In the genomic region with DNA sequence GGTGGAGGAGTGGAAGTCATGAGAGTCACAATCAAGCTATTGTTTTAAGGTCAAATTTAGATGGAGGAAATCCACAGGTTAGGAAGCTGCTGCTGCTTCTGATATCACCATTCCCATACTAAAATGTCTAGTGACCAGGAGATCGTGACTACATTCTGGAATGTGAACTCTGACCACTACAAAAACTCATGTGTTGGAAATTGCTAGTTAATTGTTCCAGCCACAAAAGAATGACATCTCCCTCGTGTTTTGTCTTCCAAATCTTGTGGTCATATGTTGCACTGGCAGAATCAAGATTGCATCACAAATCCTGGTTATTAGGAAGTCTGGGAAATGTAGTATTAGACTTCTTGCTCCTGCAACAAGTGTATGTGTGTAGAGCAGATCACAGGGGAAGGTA, we compare ENCODE assay signal across 14 cellular contexts.
DNase-seq lines count a peak whose midpoint lies in the region; ATAC-seq and TF ChIP-seq lines count a peak whose summit lies in the region.
"Had no signal": no experiment of that assay in that cellular context is flagged by ENCODE, and none has a peak within 500 bp of the region (broad histone marks: within the 10 kb centered on the region; RNA-seq: fewer than 3 reads in every experiment).

No MANE protein-coding gene starts in this region.

- H3K4me1 Mint-ChIP-seq in Caco-2 (ENCODE audit: low read depth, unreplicated experiment): peaks cover 9% of the 10 kb centered on the region
- H3K4me1 Mint-ChIP-seq: stimulated activated naive CD8-positive, alpha-beta T cell treated with anti-CD3 and anti-CD28 coated beads, Interleukin-15, amount 100 ng/mL, for 72 hours had no signal

- TF ChIP-seq CTCF in Caco-2 (IDR thresholded peaks at IDR 0.05; ENCODE audit: insufficient read depth in 1 of 2, low read depth in 1 of 2, low read length in 1 of 2, severe bottlenecking in 1 of 2, unreplicated experiment in 1 of 2): no peak
- no peak for TF ChIP-seq CTCF in coronary artery (IDR thresholded peaks at IDR 0.05)

- 0 out of 2 replicates have a peak, but pooled peaks cover 3% of the 10 kb centered on the region for H3K4me1 ChIP-seq in Caco-2

- H3K9me3 Mint-ChIP-seq in Caco-2 (ENCODE audit: unreplicated experiment): peaks cover 28% of the 10 kb centered on the region
- H3K9me3 Mint-ChIP-seq: activated T-helper 2 cell treated with anti-CD3 and anti-CD28 coated beads, Interferon-gamma antibody, Interleukin-2, Interleukin-4, amounts not matched to agents 10 μg/mL and 5 μg/mL and 100 μg/mL, durations not matched to agents 14 hours and 24 hours and 36 hours had no signal

- H3K27me3 ChIP-seq in Caco-2 (replicated peaks; ENCODE audit: control insufficient read depth, insufficient read depth, low read length): no peaks in the 10 kb centered on the region

- no peaks in the 10 kb centered on the region for H3K36me3 ChIP-seq in Caco-2 (ENCODE audit: control insufficient read depth, insufficient read depth, low read length)

- CTCF ChIA-PET in Caco-2 (lab: Charles Lee): no interaction called here

- ATAC-seq in HG03025 (IDR thresholded peaks at IDR 0.05; ENCODE audit: low FRiP score, unreplicated experiment): no peak
- ATAC-seq: stimulated activated naive CD8-positive, alpha-beta T cell treated with anti-CD3 and anti-CD28 coated beads, Interleukin-15, amount 100 ng/mL, for 72 hours had no signal

- no peak overlapping the region for H3K27ac ChIP-seq in coronary artery

- no TSS peak for BruUV-seq in Caco-2 (replicated peaks; lab: Mats Ljungman, UMichigan)

- H3K27me3 Mint-ChIP-seq in Caco-2 (ENCODE audit: insufficient read depth, unreplicated experiment): no peaks in the 10 kb centered on the region
- H3K27me3 Mint-ChIP-seq: stimulated activated naive CD8-positive, alpha-beta T cell treated with anti-CD3 and anti-CD28 coated beads, Interleukin-15, amount 100 ng/mL, for 72 hours had no signal

- POLR2A ChIA-PET in Caco-2 (lab: Charles Lee): no interaction called here

- no peaks in the 10 kb centered on the region for H3K9me3 ChIP-seq in Caco-2

- intact Hi-C loops in Caco-2 (cut with micrococcal nuclease; ENCODE audit: unreplicated experiment) (loop anchor here (2.0 kb wide), 1 partner anchor 59 kb away; no protein-coding TSS in a partner anchor), posterior vena cava (cut with DNase I) (no loop called here)

- peak overlapping the region; percentile 58 for H3K4me3 Mint-ChIP-seq in Caco-2 (ENCODE audit: unreplicated experiment)
- H3K4me3 Mint-ChIP-seq: stimulated activated naive CD8-positive, alpha-beta T cell treated with anti-CD3 and anti-CD28 coated beads, Interleukin-15, amount 100 ng/mL, for 72 hours had no signal

- DNase-seq in Caco-2 (peak in 1 of 2 experiments; percentile 62), LHCN-M2 (ENCODE audit: low read depth) (peak; percentile 31), dermis blood vessel endothelial cell (peak; percentile 96), kidney glomerular epithelial cell (lab: John Stamatoyannopoulos, UW) (peak; percentile 72), NK-92 (lab: John Stamatoyannopoulos, UW; ENCODE audit: unreplicated experiment) (no peak), posterior vena cava (ENCODE audit: low spot score) (no peak), coronary artery (ENCODE audit: low spot score) (no peak)
- DNase-seq: activated CD4-positive, CD25-positive, alpha-beta regulatory T cell treated with anti-CD3 and anti-CD28 coated beads, Interleukin-2, amount 50 U/mL, for 72 hours; NCI-H2171; SHP77 treated with DMSO at 0.1 percent for 48 hours; stimulated activated CD4-positive, alpha-beta T cell treated with anti-CD3 and anti-CD28 coated beads, Interleukin-2, amount 100 ng/mL, for 24 hours; stimulated activated naive CD8-positive, alpha-beta T cell treated with anti-CD3 and anti-CD28 coated beads, Interleukin-15, amount 100 ng/mL, for 72 hours had no signal

- H3K27ac Mint-ChIP-seq in Caco-2 (ENCODE audit: unreplicated experiment): peak overlapping the region; percentile 89
- H3K27ac Mint-ChIP-seq: activated T-helper 2 cell treated with anti-CD3 and anti-CD28 coated beads, Interferon-gamma antibody, Interleukin-2, Interleukin-4, amounts not matched to agents 10 μg/mL and 5 μg/mL and 100 μg/mL, durations not matched to agents 14 hours and 24 hours and 36 hours; stimulated activated naive CD8-positive, alpha-beta T cell treated with anti-CD3 and anti-CD28 coated beads, Interleukin-15, amount 100 ng/mL, for 72 hours had no signal

- H3K4me3 ChIP-seq in Caco-2 (ENCODE audit: low read depth, low read length) (no peak overlapping the region), coronary artery (no peak overlapping the region)

- H3K36me3 Mint-ChIP-seq in Caco-2 (ENCODE audit: insufficient read depth, unreplicated experiment): peaks cover 5% of the 10 kb centered on the region

Comparison
In these comparisons a context has a peak if more than half of its experiments do, and no peak if none do; other contexts are left out.
1. DNase-seq: peak in LHCN-M2 (single experiment), dermis blood vessel endothelial cell (single experiment) and kidney glomerular epithelial cell (single experiment); none in NK-92 (single experiment), posterior vena cava (single experiment) and coronary artery (single experiment).